ENCODE assay signal across 8 cellular contexts in the genomic region with DNA sequence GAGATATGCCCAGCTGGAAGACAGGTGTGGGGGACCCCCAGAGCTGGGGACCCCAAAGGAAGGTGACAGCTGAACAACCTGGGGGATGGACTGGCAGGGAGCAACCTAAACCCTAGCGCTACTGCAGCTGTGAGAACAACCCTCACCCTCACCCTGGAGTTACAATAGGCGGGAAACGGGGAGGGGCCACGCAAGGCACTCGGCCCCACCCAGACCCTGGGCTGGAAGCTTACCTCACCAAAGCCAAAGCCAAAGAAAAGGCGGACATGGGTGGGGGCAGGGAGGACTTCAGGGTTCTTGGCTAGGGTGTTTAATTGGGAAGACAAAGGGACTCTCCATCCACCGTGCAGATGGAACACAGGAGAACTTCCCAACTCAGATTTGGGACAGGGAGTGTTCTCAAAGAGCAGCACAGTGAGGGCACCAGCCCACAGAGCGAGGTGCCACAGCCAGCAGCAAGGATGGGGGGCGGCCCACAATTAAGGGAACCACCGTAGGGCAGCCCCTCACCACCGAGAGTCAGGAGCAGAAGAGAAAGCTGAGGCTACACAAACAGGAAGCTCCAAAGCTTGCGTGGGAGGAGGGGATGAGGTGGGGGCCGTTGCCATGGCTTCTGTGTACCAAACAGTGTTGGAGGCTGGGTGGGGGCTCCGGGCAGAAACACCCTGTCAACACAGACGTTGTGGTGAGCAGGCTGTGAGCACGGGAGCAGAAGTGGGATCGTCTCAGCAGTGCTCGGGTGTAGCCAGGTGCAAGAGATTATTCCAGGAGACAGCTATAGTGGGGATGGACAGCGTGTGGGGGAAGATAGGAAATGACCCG. TPM values are rescaled to one million over a fixed set of nuclear protein-coding genes. Genes with fewer than 3 reads are reported as not detected.
DNase-seq lines count a peak whose midpoint lies in the region; ATAC-seq, FAIRE-seq and TF ChIP-seq lines count a peak whose summit lies in the region.

No MANE protein-coding gene starts in this region.

- intact Hi-C loops in Right ventricle myocardium inferior (cut with DNase I) = loop anchor here (2.0 kb wide), 1 partner anchor 69 kb away; no protein-coding TSS in a partner anchor

- 0 out of 2 replicates have a peak, but pooled peaks have one; percentile 23 for TF ChIP-seq POLR2A in Raji (IDR thresholded peaks at IDR 0.05; ENCODE audit: insufficient read depth, low read depth, low read length)

- ATAC-seq in GM21390 (IDR thresholded peaks at IDR 0.05; ENCODE audit: unreplicated experiment) = peak; percentile 38
- ATAC-seq in Right ventricle myocardium inferior = peak; percentile 63

- DNase-seq in COLO668 (lab: John Stamatoyannopoulos, UW; ENCODE audit: unreplicated experiment) (peak; percentile 94), HT1080 (ENCODE audit: low read depth) (peak; percentile 86), Right ventricle myocardium inferior (ENCODE audit: missing footprints) (peak; percentile 92), pulmonary artery endothelial cell (ENCODE audit: low read depth, low spot score) (peak; percentile 90), urothelium cell line (ENCODE audit: low spot score) (peak; percentile 83)
- peak; percentile 82 for DNase-seq in activated gamma-delta T cell treated with anti-CD3 and anti-CD28 coated beads, Interleukin-2, amount 50 U/mL, for 16 hours (ENCODE audit: low read depth)

- FAIRE-seq in urothelium cell line (lab: Jason Lieb, UNC) = no peak

RNA-seq across cellular contexts. Expression of a gene that starts 1.9 kb away (rescaled TPM):
- 655 and 859 TPM in 2 replicates for total RNA-seq in HT1080 (2014; rRNA removed; shearing (Covaris generic))
- polyA plus RNA-seq in HT1080 (2015; cell fraction: cytosol; rRNA removed) = 1,108 and 1,217 TPM in 2 replicates
- polyA plus RNA-seq in HT1080 (2015; cell fraction: nucleus; rRNA removed) = 911 and 1,012 TPM in 2 replicates
- total RNA-seq in Right ventricle myocardium inferior (143 TPM), pulmonary artery endothelial cell (487 and 627 TPM in 2 replicates)

RNA-seq across cellular contexts. Expression of a gene that starts 22.0 kb away (rescaled TPM):
- 0.80 and 1.2 TPM in 2 replicates for total RNA-seq in HT1080 (2014; rRNA removed; shearing (Covaris generic))
- polyA plus RNA-seq in HT1080 (2015; cell fraction: cytosol; rRNA removed) = 0.50 and 0.57 TPM in 2 replicates
- polyA plus RNA-seq in HT1080 (2015; cell fraction: nucleus; rRNA removed) = 2.2 and 2.7 TPM in 2 replicates
- total RNA-seq in Right ventricle myocardium inferior (0.30 TPM), pulmonary artery endothelial cell (0.04 TPM in 1 of 2 replicates, not detected in the other)

RNA-seq across cellular contexts. Expression of a gene that starts 23.4 kb away (rescaled TPM):
- total RNA-seq in HT1080 (2014; rRNA removed; shearing (Covaris generic)) = 3.9 and 4.2 TPM in 2 replicates
- 1.4 and 1.6 TPM in 2 replicates for polyA plus RNA-seq in HT1080 (2015; cell fraction: cytosol; rRNA removed)
- polyA plus RNA-seq in HT1080 (2015; cell fraction: nucleus; rRNA removed) = 2.0 and 4.4 TPM in 2 replicates
- total RNA-seq in Right ventricle myocardium inferior = 1.0 TPM
- 0.32 and 1.4 TPM in 2 replicates for total RNA-seq in pulmonary artery endothelial cell

RNA-seq across cellular contexts. Expression of a gene that starts 30.6 kb away (rescaled TPM):
- 10.7 and 15.9 TPM in 2 replicates for total RNA-seq in HT1080 (2014; rRNA removed; shearing (Covaris generic))
- 20.2 and 23.0 TPM in 2 replicates for polyA plus RNA-seq in HT1080 (2015; cell fraction: cytosol; rRNA removed)
- 10.3 and 11.8 TPM in 2 replicates for polyA plus RNA-seq in HT1080 (2015; cell fraction: nucleus; rRNA removed)
- total RNA-seq in Right ventricle myocardium inferior (not detected), pulmonary artery endothelial cell (not detected in 2 replicates)

Comparison
In these comparisons a context has a peak if more than half of its experiments do, and no peak if none do; other contexts are left out.
1. Peak in every context shown above with its lines: DNase-seq and ATAC-seq.